12 cellular contexts compared by ENCODE assay signal in genomic region chr5:173920866-173921265, GRCh38. TPM values are rescaled to one million over a fixed set of nuclear protein-coding genes. Genes with fewer than 3 reads are reported as not detected.
DNase-seq lines count a peak whose midpoint lies in the region; ATAC-seq and TF ChIP-seq lines count a peak whose summit lies in the region.
"Had no signal": no experiment of that assay in that cellular context is flagged by ENCODE, and none has a peak within 500 bp of the region (broad histone marks: within the 10 kb centered on the region; RNA-seq: fewer than 3 reads in every experiment).

No MANE protein-coding gene starts in this region.

- H3K27me3 Mint-ChIP-seq in CD4-positive, alpha-beta memory T cell, result no peaks in the 10 kb centered on the region

- POLR2A ChIA-PET in CD4-positive, alpha-beta memory T cell (lab: Charles Lee; ENCODE audit: partially characterized antibody), result interaction anchor here (1.7 kb wide), 1 partner anchor 33 kb away, joined by 4 read pairs; the partner anchor contains the start of gene CPEB4
- POLR2A ChIA-PET in PC-9 (lab: Charles Lee; ENCODE audit: unreplicated experiment), result no interaction called here

- no peak overlapping the region for H3K4me3 ChIP-seq in CD4-positive, alpha-beta memory T cell (ENCODE audit: low read length in 2 of 2)
- no peak overlapping the region for H3K4me3 ChIP-seq in PC-9
- H3K4me3 ChIP-seq in fibroblast of villous mesenchyme (ENCODE audit: low read depth, low read length), result no peak overlapping the region
- no peak overlapping the region for H3K4me3 ChIP-seq in spleen
- H3K4me3 ChIP-seq: smooth muscle cell had no signal

- H3K4me2 ChIP-seq in PC-9, result 0 out of 2 replicates have a peak overlapping the region, but pooled peaks have one; percentile 97
- H3K4me2 ChIP-seq: smooth muscle cell had no signal

- intact Hi-C loops in CD4-positive, alpha-beta memory T cell (cut with micrococcal nuclease), result no loop called here
- intact Hi-C loops in PC-9 (cut with micrococcal nuclease; ENCODE audit: unreplicated experiment) (no loop called here), spleen (cut with DNase I; ENCODE audit: low total_unique reads) (no loop called here)

- H3K36me3 ChIP-seq in CD4-positive, alpha-beta memory T cell (ENCODE audit: insufficient read depth, low read length), result no peaks in the 10 kb centered on the region
- H3K36me3 ChIP-seq in PC-9 (ENCODE audit: low read depth), result peaks cover 16% of the 10 kb centered on the region; the same call in 1 of the 2 replicates
- H3K36me3 ChIP-seq in spleen, result peaks cover 0 to 23% (median 0%) of the 10 kb centered on the region in 6 donors

- H3K27ac ChIP-seq in CD4-positive, alpha-beta memory T cell (ENCODE audit: low read depth, low read length), result no peak overlapping the region
- peak overlapping the region; percentile 86; the same call in 1 of the 2 replicates for H3K27ac ChIP-seq in PC-9
- peak overlapping the region in 7 of 8 donors; percentile 46 to 90 (median 85) for H3K27ac ChIP-seq in spleen

- no peak overlapping the region for H2AFZ ChIP-seq in PC-9

- H3K4me3 Mint-ChIP-seq in CD4-positive, alpha-beta memory T cell, result no peak overlapping the region

- peaks cover 15% of the 10 kb centered on the region; the same call in 1 of the 2 replicates for H3F3A ChIP-seq in PC-9 (ENCODE audit: insufficient read depth, low read depth)

- no TSS peak for BruUV-seq in PC-9 (replicated peaks; lab: Mats Ljungman, UMichigan)

- H3K4me1 ChIP-seq in CD4-positive, alpha-beta memory T cell (ENCODE audit: insufficient read depth, low read length), result peaks cover 30% of the 10 kb centered on the region
- H3K4me1 ChIP-seq in PC-9 (replicated peaks; ENCODE audit: insufficient read depth) (peaks cover 29% of the 10 kb centered on the region), spleen (peaks cover 36 to 100% (median 94%) of the 10 kb centered on the region in 6 donors)

- no peaks in the 10 kb centered on the region for H4K20me1 ChIP-seq in PC-9 (ENCODE audit: insufficient read depth)

- CTCF ChIA-PET in CD4-positive, alpha-beta memory T cell (lab: Charles Lee; ENCODE audit: partially characterized antibody), result interaction anchor here (1.6 to 5.5 kb wide), 2 partner anchors 52 to 304 kb away, joined by 4 to 116 read pairs; partner anchors contain the start of gene BOD1
- CTCF ChIA-PET in PC-9 (lab: Charles Lee), result no interaction called here

- no peak for TF ChIP-seq POLR2A in spleen (IDR thresholded peaks at IDR 0.05)

- DNase-seq in CD4-positive, alpha-beta memory T cell, result no peak
- DNase-seq in PC-9 (no peak), fibroblast of villous mesenchyme (ENCODE audit: low read depth) (peak; percentile 22), spleen (no peak), DMS79 treated with DMSO at 0.1 percent for 48 hours (lab: John Stamatoyannopoulos, UW) (no peak), G401 (ENCODE audit: low spot score) (no peak)
- DNase-seq: activated effector memory CD4-positive, alpha-beta T cell treated with Interleukin-2 at 50 U/mL for 16 hours; NCI-H1092; NCI-H2171 had no signal

- H3K9me3 ChIP-seq in CD4-positive, alpha-beta memory T cell (ENCODE audit: control insufficient read depth in 1 of 2, low read length in 2 of 2), result no peaks in the 10 kb centered on the region
- H3K9me3 ChIP-seq in PC-9 (ENCODE audit: insufficient read depth, low read depth) (no peaks in the 10 kb centered on the region), spleen (no peaks in the 10 kb centered on the region)

- no peak for TF ChIP-seq CTCF in PC-9 (conservative IDR thresholded peaks at IDR 0.05)
- no peak for TF ChIP-seq CTCF in fibroblast of villous mesenchyme (IDR thresholded peaks at IDR 0.05; ENCODE audit: insufficient read depth, low read depth, low read length)
- no peak for TF ChIP-seq CTCF in spleen (IDR thresholded peaks at IDR 0.05 in 8 of 11, conservative IDR thresholded peaks at IDR 0.05 in 3 of 11)

- in situ Hi-C loops in G401 (cut with HindIII; ENCODE audit: low sequenced_read_pairs), result no loop called here

- ATAC-seq in HG03460 (IDR thresholded peaks at IDR 0.05; ENCODE audit: unreplicated experiment) (no peak), GM18498 (IDR thresholded peaks at IDR 0.05; ENCODE audit: unreplicated experiment) (no peak)

- peaks cover 7 to 14% (median 9%) of the 10 kb centered on the region in 4 donors for H3K4me1 Mint-ChIP-seq in CD4-positive, alpha-beta memory T cell

- H3K9me2 ChIP-seq in PC-9 (ENCODE audit: insufficient read depth), result no peaks in the 10 kb centered on the region

- peak overlapping the region in 4 of 7 donors; percentile 16 to 63 (median 34) for H3K27ac Mint-ChIP-seq in CD4-positive, alpha-beta memory T cell

- WGBS in spleen, 5 donors, result 73 to 86% (median 76%) methylated on average over 2 of the region's 2 CpGs

- no peaks in the 10 kb centered on the region for H3K9me3 Mint-ChIP-seq in CD4-positive, alpha-beta memory T cell

- H3K27me3 ChIP-seq in CD4-positive, alpha-beta memory T cell (ENCODE audit: insufficient read depth, low read length), result no peaks in the 10 kb centered on the region
- no peaks in the 10 kb centered on the region for H3K27me3 ChIP-seq in PC-9 (ENCODE audit: insufficient read depth, low read depth)
- H3K27me3 ChIP-seq in spleen (replicated peaks in 1 of 7), result no peaks in the 10 kb centered on the region

- peaks cover 28% of the 10 kb centered on the region for H3K79me2 ChIP-seq in PC-9 (ENCODE audit: low read depth)

- H3K36me3 Mint-ChIP-seq in CD4-positive, alpha-beta memory T cell, result no peaks in the 10 kb centered on the region

RNA-seq across cellular contexts. Expression of gene CPEB4, which starts 32.7 kb away (rescaled TPM):
- total RNA-seq in CD4-positive, alpha-beta memory T cell, result 10 to 100 TPM; 17.1 to 18.3 TPM
- 1 to 10 TPM; 1.9 to 6.1 TPM for polyA plus RNA-seq in CD4-positive, alpha-beta memory T cell
- total RNA-seq in PC-9 (2021) (11.6 and 15.4 TPM in 2 replicates), fibroblast of villous mesenchyme (33.8 and 38.4 TPM in 2 replicates), spleen (100 to 1,000 TPM in 2 of 7 donors, 10 to 100 TPM in 5; 65.5 to 107 (median 88.3) TPM)
- 1 to 10 TPM; 2.3 to 7.3 (median 2.9) TPM for polyA plus RNA-seq in spleen
- total RNA-seq in G401 (2014; rRNA removed; shearing (Covaris generic)), result 4.0 and 6.6 TPM in 2 replicates
